13 cellular contexts compared by ENCODE assay signal in the genomic region with DNA sequence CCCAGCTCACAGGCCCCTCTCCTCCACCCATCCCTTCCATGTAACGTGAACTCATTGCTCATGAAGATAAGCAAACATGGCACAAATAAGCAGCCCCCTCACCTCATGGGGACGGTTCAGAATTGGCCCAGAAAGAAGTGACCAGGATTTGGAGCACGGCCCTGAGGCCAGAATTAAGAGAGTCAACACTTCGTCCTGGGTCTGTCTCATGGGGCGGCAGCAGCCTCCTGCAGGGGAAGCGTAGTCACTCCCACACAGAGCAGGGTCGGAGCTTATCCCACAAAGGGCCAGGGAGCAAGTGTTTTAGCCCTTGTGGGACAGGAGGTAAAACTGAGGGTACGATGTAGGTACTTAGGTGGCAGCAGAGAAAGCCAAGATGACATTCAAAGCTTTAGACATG. TPM values are rescaled to one million over a fixed set of nuclear protein-coding genes. Genes with fewer than 3 reads are reported as not detected.
"Had no signal": no experiment of that assay in that cellular context is flagged by ENCODE, and none has a peak within 500 bp of the region (broad histone marks: within the 10 kb centered on the region; RNA-seq: fewer than 3 reads in every experiment).

No MANE protein-coding gene starts in this region.

- H3K4me3 ChIP-seq: HAP-1 had no signal

- H3K4me3 Mint-ChIP-seq: HFFc6, IgD-negative memory B cell had no signal

- H3K9me3 ChIP-seq: HAP-1 had no signal

- H3K4me1 ChIP-seq: HAP-1 had no signal

- H3K27ac Mint-ChIP-seq: HFFc6 had no signal

- H3K9ac ChIP-seq: KMS-11 had no signal

- H3K27ac ChIP-seq: HL-60, KMS-11 had no signal

- DNase-seq: GOT3, HFFc6, Karpas-422, KBM-7 had no signal

- H3K36me3 ChIP-seq: HAP-1 had no signal

- ATAC-seq: HCT116, HepG2 had no signal

RNA-seq across cellular contexts. Expression of gene DACT2, which starts 28.6 kb away (rescaled TPM):
- total RNA-seq: H4, HepG2, HFFc6, HT1080, LHCN-M2 had no signal
- polyA plus RNA-seq: IgD-negative memory B cell had no signal
